8 cellular contexts compared by ENCODE assay signal in genomic region chrX:11759461-11760311, GRCh38. TPM values are rescaled to one million over a fixed set of nuclear protein-coding genes. Genes with fewer than 3 reads are reported as not detected.
A peak's percentile ranks its signal among the peaks of the same experiment; 100 is the strongest.
DNase-seq lines count a peak whose midpoint lies in the region; ATAC-seq and TF ChIP-seq lines count a peak whose summit lies in the region.

No MANE protein-coding gene starts in this region.

- H3K9ac ChIP-seq in OCI-LY3 (ENCODE audit: low read length), result peak overlapping the region; percentile 100

- H3K4me1 Mint-ChIP-seq in IgD-negative memory B cell, result peaks cover 22 to 43% (median 26%) of the 10 kb centered on the region in 3 donors
- peaks cover 22% of the 10 kb centered on the region for H3K4me1 Mint-ChIP-seq in stimulated activated effector memory CD8-positive, alpha-beta T cell treated with anti-CD3 and anti-CD28 coated beads, Interleukin-12 subunit alpha, Interleukin-12 subunit beta, amount 100 ng/mL, for 72 hours

- no peaks in the 10 kb centered on the region for H3K9me3 Mint-ChIP-seq in IgD-negative memory B cell
- H3K9me3 Mint-ChIP-seq in stimulated activated effector memory CD8-positive, alpha-beta T cell treated with anti-CD3 and anti-CD28 coated beads, Interleukin-12 subunit alpha, Interleukin-12 subunit beta, amount 100 ng/mL, for 72 hours, result no peaks in the 10 kb centered on the region

- peaks cover 1% of the 10 kb centered on the region for H3K36me3 Mint-ChIP-seq in IgD-negative memory B cell
- H3K36me3 Mint-ChIP-seq in stimulated activated effector memory CD8-positive, alpha-beta T cell treated with anti-CD3 and anti-CD28 coated beads, Interleukin-12 subunit alpha, Interleukin-12 subunit beta, amount 100 ng/mL, for 72 hours, result peaks cover 60% of the 10 kb centered on the region

- peak; percentile 8 for TF ChIP-seq POLR2A in erythroblast (IDR thresholded peaks at IDR 0.05; ENCODE audit: low read length)

- peak; percentile 77 for ATAC-seq in GM21723 (IDR thresholded peaks at IDR 0.05; ENCODE audit: unreplicated experiment)
- ATAC-seq in stimulated activated effector memory CD8-positive, alpha-beta T cell treated with anti-CD3 and anti-CD28 coated beads, Interleukin-12 subunit alpha, Interleukin-12 subunit beta, amount 100 ng/mL, for 72 hours, result peak; percentile 86

- H3K27ac Mint-ChIP-seq in IgD-negative memory B cell, result peak overlapping the region; percentile 92 to 97 (median 95)
- H3K27ac Mint-ChIP-seq in stimulated activated effector memory CD8-positive, alpha-beta T cell treated with anti-CD3 and anti-CD28 coated beads, Interleukin-12 subunit alpha, Interleukin-12 subunit beta, amount 100 ng/mL, for 72 hours, result peak overlapping the region; percentile 97

- H2AFZ ChIP-seq in OCI-LY3 (ENCODE audit: low read depth, low read length), result no peak overlapping the region

- H3K27me3 Mint-ChIP-seq in IgD-negative memory B cell, result peaks cover 1% of the 10 kb centered on the region

- H3K4me2 ChIP-seq in OCI-LY3 (ENCODE audit: low read length), result peak overlapping the region; percentile 82

- H3K27ac ChIP-seq in OCI-LY3 (ENCODE audit: low read length), result peak overlapping the region; percentile 98

- peak; percentile 90 for DNase-seq in DMS53 (lab: John Stamatoyannopoulos, UW)
- peak; percentile 61 for DNase-seq in activated T-cell treated with anti-CD3 and anti-CD28 coated beads, Interleukin-2, amount 50 U/mL, for 1 hour
- DNase-seq in erythroblast (lab: John Stamatoyannopoulos, UW), result peak; percentile 88 to 89
- peak in 1 of 2 donors; percentile 26 for DNase-seq in stimulated activated effector memory CD8-positive, alpha-beta T cell treated with anti-CD3 and anti-CD28 coated beads, Interleukin-12 subunit alpha, Interleukin-12 subunit beta, amount 100 ng/mL, for 72 hours (ENCODE audit: low spot score in 2 of 2)

- no peak for TF ChIP-seq CTCF in OCI-LY3 (IDR thresholded peaks at IDR 0.05; ENCODE audit: low read depth, low read length)

- H3K4me3 Mint-ChIP-seq in IgD-negative memory B cell, result peak overlapping the region; percentile 92 to 99 (median 96)
- H3K4me3 Mint-ChIP-seq in stimulated activated effector memory CD8-positive, alpha-beta T cell treated with anti-CD3 and anti-CD28 coated beads, Interleukin-12 subunit alpha, Interleukin-12 subunit beta, amount 100 ng/mL, for 72 hours, result peak overlapping the region; percentile 90

- H4K20me1 ChIP-seq in OCI-LY3 (ENCODE audit: insufficient read depth, low read length), result no peaks in the 10 kb centered on the region

- H3K36me3 ChIP-seq in OCI-LY3 (replicated peaks; ENCODE audit: low read depth, low read length), result peaks cover 38% of the 10 kb centered on the region

- peak overlapping the region; percentile 100 for H3K4me3 ChIP-seq in OCI-LY3 (ENCODE audit: low read length)
- H3K4me3 ChIP-seq in mononuclear cell (ENCODE audit: low read length), result peak overlapping the region; percentile 81

- H3K79me2 ChIP-seq in OCI-LY3 (ENCODE audit: low read length), result peaks cover 35% of the 10 kb centered on the region

- H3K27me3 ChIP-seq in OCI-LY3 (ENCODE audit: low read depth, low read length), result no peaks in the 10 kb centered on the region
- H3K27me3 ChIP-seq in mononuclear cell (ENCODE audit: insufficient read depth, low read length), result no peaks in the 10 kb centered on the region

- H3K9me3 ChIP-seq in OCI-LY3 (ENCODE audit: insufficient read depth, low read length) (no peaks in the 10 kb centered on the region), mononuclear cell (ENCODE audit: low read depth, low read length) (no peaks in the 10 kb centered on the region)

- H3K4me1 ChIP-seq in OCI-LY3 (ENCODE audit: low read length) (peaks cover 50% of the 10 kb centered on the region), mononuclear cell (ENCODE audit: insufficient read depth, low read length) (peaks cover 37% of the 10 kb centered on the region)

RNA-seq across cellular contexts. Expression of gene MSL3, which starts 1.6 kb away (rescaled TPM):
- 66.8 TPM for polyA plus RNA-seq in IgD-negative memory B cell
- total RNA-seq in mononuclear cell, result 83.0 TPM
